Comparison of ENCODE assay signal across 13 cellular contexts in genomic region chr20:33654680-33655161, GRCh38. TPM values are rescaled to one million over a fixed set of nuclear protein-coding genes. Genes with fewer than 3 reads are reported as not detected.
DNase-seq lines count a peak whose midpoint lies in the region; ATAC-seq and TF ChIP-seq lines count a peak whose summit lies in the region.
"Had no signal": no experiment of that assay in that cellular context is flagged by ENCODE, and none has a peak within 500 bp of the region (broad histone marks: within the 10 kb centered on the region; RNA-seq: fewer than 3 reads in every experiment).

No MANE protein-coding gene starts in this region.

- in situ Hi-C loops in GM13977 (cut with MboI; ENCODE audit: low pct_unique_long_range_greater_than_20kb, low sequenced_read_pairs, unreplicated experiment): loop anchor here (10.0 kb wide), 1 partner anchor 200 kb away; no protein-coding TSS in a partner anchor

- H3K27ac ChIP-seq in left ventricle myocardium inferior (replicated peaks): no peak overlapping the region
- H3K27ac ChIP-seq: parathyroid adenoma, thyroid gland had no signal

- ATAC-seq in left cardiac atrium (no peak), HG02759 (IDR thresholded peaks at IDR 0.05; ENCODE audit: unreplicated experiment) (no peak)
- ATAC-seq in stimulated activated effector memory CD8-positive, alpha-beta T cell treated with anti-CD3 and anti-CD28 coated beads, Interleukin-12 subunit alpha, Interleukin-12 subunit beta, amount 100 ng/mL, for 72 hours: no peak

- no peak for TF ChIP-seq CTCF in left ventricle myocardium inferior (IDR thresholded peaks at IDR 0.05; ENCODE audit: borderline replicate concordance)
- no peak for TF ChIP-seq CTCF in GM13977 (IDR thresholded peaks at IDR 0.05; ENCODE audit: extremely low read depth, insufficient read depth, missing control alignments)

- no peak overlapping the region for H3K4me3 ChIP-seq in left ventricle myocardium inferior
- H3K4me3 ChIP-seq: thyroid gland had no signal

- no peaks in the 10 kb centered on the region for H3K27me3 ChIP-seq in left ventricle myocardium inferior (ENCODE audit: low read depth)
- H3K27me3 ChIP-seq: thyroid gland had no signal

- H3K4me1 Mint-ChIP-seq in stimulated activated effector memory CD8-positive, alpha-beta T cell treated with anti-CD3 and anti-CD28 coated beads, Interleukin-12 subunit alpha, Interleukin-12 subunit beta, amount 100 ng/mL, for 72 hours: peaks cover 27% of the 10 kb centered on the region

- peaks cover 18% of the 10 kb centered on the region for H3K4me1 ChIP-seq in left ventricle myocardium inferior

- no peaks in the 10 kb centered on the region for H3K36me3 Mint-ChIP-seq in stimulated activated effector memory CD8-positive, alpha-beta T cell treated with anti-CD3 and anti-CD28 coated beads, Interleukin-12 subunit alpha, Interleukin-12 subunit beta, amount 100 ng/mL, for 72 hours

- H3K9me3 ChIP-seq in left ventricle myocardium inferior (replicated peaks): no peaks in the 10 kb centered on the region
- H3K9me3 ChIP-seq: thyroid gland had no signal

- no peaks in the 10 kb centered on the region for H3K9me3 Mint-ChIP-seq in stimulated activated effector memory CD8-positive, alpha-beta T cell treated with anti-CD3 and anti-CD28 coated beads, Interleukin-12 subunit alpha, Interleukin-12 subunit beta, amount 100 ng/mL, for 72 hours

- peak overlapping the region; percentile 8 for H3K27ac Mint-ChIP-seq in stimulated activated effector memory CD8-positive, alpha-beta T cell treated with anti-CD3 and anti-CD28 coated beads, Interleukin-12 subunit alpha, Interleukin-12 subunit beta, amount 100 ng/mL, for 72 hours

- DNase-seq in left ventricle myocardium inferior (peak; percentile 14), left cardiac atrium (no peak), NCI-H510A treated with DMSO at 0.1 percent for 48 hours (lab: John Stamatoyannopoulos, UW) (peak; percentile 71), left kidney (ENCODE audit: low read depth, low spot score) (peak; percentile 35), GM13977 (ENCODE audit: low spot score) (no peak), glomerular visceral epithelial cell (ENCODE audit: extremely low spot score) (no peak)
- DNase-seq in stimulated activated effector memory CD8-positive, alpha-beta T cell treated with anti-CD3 and anti-CD28 coated beads, Interleukin-12 subunit alpha, Interleukin-12 subunit beta, amount 100 ng/mL, for 72 hours (ENCODE audit: low spot score in 2 of 2): no peak
- DNase-seq: activated gamma-delta T cell treated with Interleukin-2 at 50 U/mL for 16 hours; effector CD8-positive, alpha-beta T cell; SIG-M5 had no signal

- H3K4me3 Mint-ChIP-seq in stimulated activated effector memory CD8-positive, alpha-beta T cell treated with anti-CD3 and anti-CD28 coated beads, Interleukin-12 subunit alpha, Interleukin-12 subunit beta, amount 100 ng/mL, for 72 hours: no peak overlapping the region

- H3K36me3 ChIP-seq in left ventricle myocardium inferior: peaks cover 31% of the 10 kb centered on the region

- intact Hi-C loops in left ventricle myocardium inferior (cut with micrococcal nuclease) (no loop called here), left cardiac atrium (cut with DNase I) (loop anchor here (5.0 kb wide), 3 partner anchors 192 to 262 kb away; no protein-coding TSS in a partner anchor)

RNA-seq across cellular contexts. Expression of gene C20orf144, which starts 7.4 kb away (rescaled TPM):
- total RNA-seq in left ventricle myocardium inferior (not detected), left cardiac atrium (under 1 TPM in 1 of 2 donors, not detected in 1; 0.29 TPM)

RNA-seq across cellular contexts. Expression of gene ACTL10, which starts 12.0 kb away (rescaled TPM):
- total RNA-seq in left ventricle myocardium inferior: 0.22 TPM
- under 1 TPM; 0.47 to 0.81 TPM for total RNA-seq in left cardiac atrium

RNA-seq across cellular contexts. Expression of gene NECAB3, which starts 19.5 kb away (rescaled TPM):
- 81.3 TPM for total RNA-seq in left ventricle myocardium inferior
- total RNA-seq in left cardiac atrium: 10 to 100 TPM; 47.4 to 59.9 TPM

RNA-seq across cellular contexts. Expression of gene E2F1, which starts 31.5 kb away (rescaled TPM):
- 1.2 TPM for total RNA-seq in left ventricle myocardium inferior
- 1 to 10 TPM; 1.6 to 3.7 TPM for total RNA-seq in left cardiac atrium

Comparison
In these comparisons a context has a peak if more than half of its experiments do, and no peak if none do; other contexts are left out.
1. DNase-seq: peak in left ventricle myocardium inferior (single experiment), NCI-H510A treated with DMSO at 0.1 percent for 48 hours (single experiment) and left kidney (single experiment); none in left cardiac atrium (single experiment), stimulated activated effector memory CD8-positive, alpha-beta T cell treated with anti-CD3 and anti-CD28 coated beads, Interleukin-12 subunit alpha, Interleukin-12 subunit beta, amount 100 ng/mL, for 72 hours (0 of 2), GM13977 (single experiment) and glomerular visceral epithelial cell (single experiment).